In genomic region chr9:74173284-74173683, GRCh38 we compare ENCODE assay signal across 25 cellular contexts.
DNase-seq lines count a peak whose midpoint lies in the region; ATAC-seq and TF ChIP-seq lines count a peak whose summit lies in the region.
"Had no signal": no experiment of that assay in that cellular context is flagged by ENCODE, and none has a peak within 500 bp of the region (broad histone marks: within the 10 kb centered on the region; RNA-seq: fewer than 3 reads in every experiment).

No MANE protein-coding gene starts in this region.

- DNase-seq in DMS79 treated with DMSO at 0.1 percent for 48 hours (lab: John Stamatoyannopoulos, UW) (no peak), endothelial cell (ENCODE audit: low spot score) (no peak), mucosa of descending colon (no peak)
- DNase-seq: activated CD4-positive, alpha-beta T cell treated with anti-CD3 and anti-CD28 coated beads, Interleukin-2, amount 50 U/mL, for 4 hours; activated gamma-delta T cell; adrenal gland; CD4-positive, alpha-beta T cell; DMS53; dorsolateral prefrontal cortex; foreskin keratinocyte; GM23248; hypothalamus; Karpas-422; NCI-H1105 treated with DMSO at 0.1 percent for 48 hours; NCI-H524; stimulated activated CD4-positive, alpha-beta T cell treated with anti-CD3 and anti-CD28 coated beads, Interleukin-15, amount 100 ng/mL, for 24 hours had no signal

- H3K27me3 ChIP-seq in ACC112 (ENCODE audit: insufficient read depth, low read length): no peaks in the 10 kb centered on the region
- H3K27me3 ChIP-seq: adrenal gland, dorsolateral prefrontal cortex, foreskin keratinocyte, right atrium auricular region had no signal

- no peaks in the 10 kb centered on the region for H3K4me1 Mint-ChIP-seq in endothelial cell (ENCODE audit: unreplicated experiment)

- H3K9me3 Mint-ChIP-seq in endothelial cell (ENCODE audit: unreplicated experiment): no peaks in the 10 kb centered on the region

- H3K27me3 Mint-ChIP-seq in endothelial cell (ENCODE audit: unreplicated experiment): no peaks in the 10 kb centered on the region
- H3K27me3 Mint-ChIP-seq: CD4-positive, alpha-beta T cell had no signal

- H3K27ac ChIP-seq in ACC112 (ENCODE audit: low read depth, low read length): no peak overlapping the region
- H3K27ac ChIP-seq: adrenal gland, dorsolateral prefrontal cortex, epithelial cell of prostate, foreskin keratinocyte, GM23248, right atrium auricular region had no signal

- H3K4me3 ChIP-seq in ACC112 (ENCODE audit: low read depth, low read length) (no peak overlapping the region), mucosa of descending colon (no peak overlapping the region)
- H3K4me3 ChIP-seq: adrenal gland, dorsolateral prefrontal cortex, GM23248, lung, right atrium auricular region had no signal

- H3K4me3 Mint-ChIP-seq in endothelial cell (ENCODE audit: unreplicated experiment): no peak overlapping the region
- H3K4me3 Mint-ChIP-seq: CD4-positive, alpha-beta T cell had no signal

- H2AFZ ChIP-seq in ACC112 (ENCODE audit: low read length, unreplicated experiment): peak overlapping the region; percentile 13
- H2AFZ ChIP-seq: GM23248 had no signal

- H3K36me3 ChIP-seq in ACC112 (ENCODE audit: insufficient read depth, low read length) (no peaks in the 10 kb centered on the region), mucosa of descending colon (ENCODE audit: low read depth) (no peaks in the 10 kb centered on the region)
- H3K36me3 ChIP-seq: adrenal gland, right atrium auricular region had no signal

- H3K27ac Mint-ChIP-seq in endothelial cell (ENCODE audit: unreplicated experiment): no peak overlapping the region
- H3K27ac Mint-ChIP-seq: CD4-positive, alpha-beta T cell had no signal

- H3K36me3 Mint-ChIP-seq in endothelial cell (ENCODE audit: low read depth, unreplicated experiment): no peaks in the 10 kb centered on the region

- H3K4me1 ChIP-seq in ACC112 (ENCODE audit: control insufficient read depth, insufficient read depth, low read length, unreplicated experiment) (no peaks in the 10 kb centered on the region), mucosa of descending colon (ENCODE audit: low read depth) (no peaks in the 10 kb centered on the region)
- H3K4me1 ChIP-seq: adrenal gland, foreskin keratinocyte, right atrium auricular region had no signal

- ATAC-seq in GM18907 (IDR thresholded peaks at IDR 0.05; ENCODE audit: unreplicated experiment) (peak; percentile 45), HG02571 (IDR thresholded peaks at IDR 0.05; ENCODE audit: unreplicated experiment) (peak; percentile 12), HG03439 (IDR thresholded peaks at IDR 0.05; ENCODE audit: unreplicated experiment) (peak; percentile 36), HG03521 (IDR thresholded peaks at IDR 0.05; ENCODE audit: unreplicated experiment) (no peak), mucosa of descending colon (no peak)
- ATAC-seq: foreskin keratinocyte, Right ventricle myocardium inferior had no signal

- H3K9me3 ChIP-seq in mucosa of descending colon: no peaks in the 10 kb centered on the region
- H3K9me3 ChIP-seq: adrenal gland, right atrium auricular region had no signal

- H3K79me2 ChIP-seq in ACC112 (ENCODE audit: control insufficient read depth, insufficient read depth, low read length, unreplicated experiment): no peaks in the 10 kb centered on the region

- intact Hi-C loops in mucosa of descending colon (cut with DNase I, micrococcal nuclease): no loop called here

- TF ChIP-seq CTCF in endothelial cell (IDR thresholded peaks at IDR 0.05; ENCODE audit: unreplicated experiment) (no peak), mucosa of descending colon (IDR thresholded peaks at IDR 0.05) (no peak)

Comparison
In these comparisons a context has a peak if more than half of its experiments do, and no peak if none do; other contexts are left out.
1. ATAC-seq: peak in GM18907 (single experiment), HG02571 (single experiment) and HG03439 (single experiment); none in HG03521 (single experiment) and mucosa of descending colon (single experiment).